In the genomic region with DNA sequence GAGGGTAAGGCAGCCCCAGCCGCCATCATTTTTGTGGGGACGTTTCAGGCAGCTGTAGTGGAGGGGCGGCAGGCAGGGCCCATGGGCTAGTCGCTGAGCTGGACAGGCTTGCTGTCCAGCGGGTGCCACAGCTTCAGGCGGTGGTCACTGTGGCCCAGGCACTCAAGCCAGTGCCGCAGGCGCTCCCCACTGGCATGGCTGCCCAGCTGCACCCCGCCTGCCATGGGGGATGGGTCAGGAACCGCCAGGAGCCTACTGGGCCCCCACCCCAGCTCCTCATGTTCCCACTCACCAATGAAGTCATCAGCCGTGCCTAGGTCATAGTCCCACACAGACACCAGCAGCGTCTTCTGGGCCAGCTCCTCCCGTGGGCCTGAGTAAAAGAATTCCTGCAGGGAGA, we compare ENCODE assay signal across 20 cellular contexts. TPM values are rescaled to one million over a fixed set of nuclear protein-coding genes. Genes with fewer than 3 reads are reported as not detected.
A peak's percentile ranks its signal among the peaks of the same experiment; 100 is the strongest.
DNase-seq lines count a peak whose midpoint lies in the region; ATAC-seq and TF ChIP-seq lines count a peak whose summit lies in the region.
"Had no signal": no experiment of that assay in that cellular context is flagged by ENCODE, and none has a peak within 500 bp of the region (broad histone marks: within the 10 kb centered on the region; RNA-seq: fewer than 3 reads in every experiment).

No MANE protein-coding gene starts in this region.

- intact Hi-C loops in OCI-LY7 (cut with micrococcal nuclease; ENCODE audit: unreplicated experiment), result no loop called here

- H3K9me2 ChIP-seq in OCI-LY7 (ENCODE audit: insufficient read depth, low read length) (no peaks in the 10 kb centered on the region), SK-N-SH (no peaks in the 10 kb centered on the region)

- no peak for TF ChIP-seq EP300 in SK-N-SH (IDR thresholded peaks at IDR 0.05; ENCODE audit: borderline replicate concordance in 1 of 2, low read depth in 1 of 2, low read length in 1 of 2)

- no peaks in the 10 kb centered on the region; the same call in 1 of the 2 replicates for H4K20me1 ChIP-seq in OCI-LY7 (ENCODE audit: insufficient read depth, low read length)
- peaks cover 2% of the 10 kb centered on the region; the same call in 1 of the 2 replicates for H4K20me1 ChIP-seq in SK-N-SH (ENCODE audit: insufficient read depth)

- no peaks in the 10 kb centered on the region for H3F3A ChIP-seq in SK-N-SH (replicated peaks; ENCODE audit: insufficient read depth)

- DNase-seq in T-helper 1 cell (no peak), OCI-LY7 (ENCODE audit: low spot score) (no peak), SK-N-SH (no peak), kidney tubule cell (ENCODE audit: low spot score) (no peak)
- DNase-seq in activated naive CD8-positive, alpha-beta T cell treated with anti-CD3 and anti-CD28 coated beads, Interleukin-2, amount 50 U/mL, for 24 hours, result no peak
- DNase-seq: activated gamma-delta T cell; BE2C; NCI-H1048; stimulated activated CD4-positive, alpha-beta T cell treated with anti-CD3 and anti-CD28 coated beads, Interleukin-4, amount 100 ng/mL, for 1 hour; testis had no signal

- H3K79me2 ChIP-seq in OCI-LY7 (ENCODE audit: insufficient read depth, low read depth, low read length) (peaks cover 8% of the 10 kb centered on the region), SK-N-SH (ENCODE audit: insufficient read depth) (peaks cover 7% of the 10 kb centered on the region)
- H3K79me2 ChIP-seq: parathyroid adenoma had no signal

- no peak overlapping the region for H3K4me3 ChIP-seq in OCI-LY7 (ENCODE audit: low read depth, low read length, poor library complexity, severe bottlenecking)
- H3K4me3 ChIP-seq in neutrophil (ENCODE audit: low read depth in 1 of 2, low read length in 1 of 2), result no peak overlapping the region
- no peak overlapping the region for H3K4me3 ChIP-seq in SK-N-SH (ENCODE audit: low read depth in 2 of 2, low read length in 1 of 2)
- H3K4me3 ChIP-seq: esophagus muscularis mucosa, testis had no signal

- H3K27ac Mint-ChIP-seq in T-helper 1 cell treated with Interleukin-12 subunit alpha and Interleukin-12 subunit beta and Interleukin-4 antibody, amounts not matched to agents 30 μg/mL and 1 μg/mL, for 36 hours, result peak overlapping the region; percentile 98
- peak overlapping the region; percentile 73 for H3K27ac Mint-ChIP-seq in activated naive CD8-positive, alpha-beta T cell treated with anti-CD3 and anti-CD28 coated beads, Interleukin-2, amount 50 U/mL, for 24 hours

- H2AFZ ChIP-seq in OCI-LY7 (ENCODE audit: low read length) (no peak overlapping the region), SK-N-SH (ENCODE audit: low read depth) (no peak overlapping the region)
- H2AFZ ChIP-seq: parathyroid adenoma had no signal

- H3K36me3 Mint-ChIP-seq in T-helper 1 cell treated with Interleukin-12 subunit alpha and Interleukin-12 subunit beta and Interleukin-4 antibody, amounts not matched to agents 30 μg/mL and 1 μg/mL, for 36 hours (ENCODE audit: low read depth), result peaks cover 28% of the 10 kb centered on the region
- H3K36me3 Mint-ChIP-seq in activated naive CD8-positive, alpha-beta T cell treated with anti-CD3 and anti-CD28 coated beads, Interleukin-2, amount 50 U/mL, for 24 hours (ENCODE audit: low read depth), result peaks cover 28% of the 10 kb centered on the region

- H3K4me1 ChIP-seq in OCI-LY7 (ENCODE audit: insufficient read depth, low read length, poor library complexity, severe bottlenecking) (peaks cover 43% of the 10 kb centered on the region), neutrophil (ENCODE audit: control insufficient read depth in 1 of 2, insufficient read depth in 1 of 2, low read depth in 1 of 2, low read length in 1 of 2) (peaks cover 13 to 14% of the 10 kb centered on the region in 2 experiments), SK-N-SH (ENCODE audit: control insufficient read depth in 1 of 2, insufficient read depth in 2 of 2, low read depth in 1 of 2, low read length in 1 of 2) (peaks cover 1 to 4% of the 10 kb centered on the region in 2 experiments; a peak in 3 of 4 replicates)
- H3K4me1 ChIP-seq: BE2C had no signal

- H3K9me3 Mint-ChIP-seq in T-helper 1 cell treated with Interleukin-12 subunit alpha and Interleukin-12 subunit beta and Interleukin-4 antibody, amounts not matched to agents 30 μg/mL and 1 μg/mL, for 36 hours, result no peaks in the 10 kb centered on the region
- no peaks in the 10 kb centered on the region for H3K9me3 Mint-ChIP-seq in activated naive CD8-positive, alpha-beta T cell treated with anti-CD3 and anti-CD28 coated beads, Interleukin-2, amount 50 U/mL, for 24 hours
- H3K9me3 Mint-ChIP-seq: IgD-negative memory B cell had no signal

- POLR2A ChIA-PET in OCI-LY7 (lab: Charles Lee) (no interaction called here), SK-N-SH (lab: Yijun Ruan, JAX) (no interaction called here)

- H3K4me3 Mint-ChIP-seq in T-helper 1 cell treated with Interleukin-12 subunit alpha and Interleukin-12 subunit beta and Interleukin-4 antibody, amounts not matched to agents 30 μg/mL and 1 μg/mL, for 36 hours, result no peak overlapping the region
- H3K4me3 Mint-ChIP-seq in activated naive CD8-positive, alpha-beta T cell treated with anti-CD3 and anti-CD28 coated beads, Interleukin-2, amount 50 U/mL, for 24 hours, result no peak overlapping the region

- H3K27ac ChIP-seq in OCI-LY7 (ENCODE audit: low read depth, low read length, poor library complexity, severe bottlenecking), result peak overlapping the region; percentile 91
- H3K27ac ChIP-seq in neutrophil, result peak overlapping the region; percentile 80
- no peak overlapping the region for H3K27ac ChIP-seq in SK-N-SH (ENCODE audit: low read depth in 2 of 2, low read length in 1 of 2)
- H3K27ac ChIP-seq: parathyroid adenoma, testis had no signal

- H3K36me3 ChIP-seq in OCI-LY7 (ENCODE audit: insufficient read depth, low read length) (peaks cover 57% of the 10 kb centered on the region), neutrophil (peaks cover 38% of the 10 kb centered on the region), SK-N-SH (replicated peaks in 1 of 2; ENCODE audit: control insufficient read depth in 1 of 2, insufficient read depth in 2 of 2, low read length in 1 of 2) (peaks cover 5 to 42% of the 10 kb centered on the region in 2 experiments)

- peaks cover 31% of the 10 kb centered on the region for H3K4me1 Mint-ChIP-seq in T-helper 1 cell treated with Interleukin-12 subunit alpha and Interleukin-12 subunit beta and Interleukin-4 antibody, amounts not matched to agents 30 μg/mL and 1 μg/mL, for 36 hours (ENCODE audit: low read depth)
- peaks cover 51% of the 10 kb centered on the region for H3K4me1 Mint-ChIP-seq in activated naive CD8-positive, alpha-beta T cell treated with anti-CD3 and anti-CD28 coated beads, Interleukin-2, amount 50 U/mL, for 24 hours

- TF ChIP-seq RAD21 in SK-N-SH (IDR thresholded peaks at IDR 0.05; ENCODE audit: low read length), result no peak

- no TSS peak for BruUV-seq in OCI-LY7 (replicated peaks; lab: Mats Ljungman, UMichigan)

- WGBS in SK-N-SH (ENCODE audit: low lambda C conversion rate), result 91% methylated on average over 9 of the region's 13 CpGs

- H3K27me3 Mint-ChIP-seq in T-helper 1 cell treated with Interleukin-12 subunit alpha and Interleukin-12 subunit beta and Interleukin-4 antibody, amounts not matched to agents 30 μg/mL and 1 μg/mL, for 36 hours (ENCODE audit: low read depth), result peaks cover 9% of the 10 kb centered on the region
- peaks cover 1% of the 10 kb centered on the region for H3K27me3 Mint-ChIP-seq in activated naive CD8-positive, alpha-beta T cell treated with anti-CD3 and anti-CD28 coated beads, Interleukin-2, amount 50 U/mL, for 24 hours

- H3K9me3 ChIP-seq in OCI-LY7 (ENCODE audit: low read length) (no peaks in the 10 kb centered on the region), neutrophil (no peaks in the 10 kb centered on the region), SK-N-SH (no peaks in the 10 kb centered on the region)
- H3K9me3 ChIP-seq: BE2C, esophagus muscularis mucosa, testis had no signal

- H3K9ac ChIP-seq in SK-N-SH, result no peak overlapping the region
- H3K9ac ChIP-seq: parathyroid adenoma had no signal

- H3K4me2 ChIP-seq in OCI-LY7 (ENCODE audit: low read length), result no peak overlapping the region
- H3K4me2 ChIP-seq in SK-N-SH, result no peak overlapping the region

- TF ChIP-seq CTCF in OCI-LY7 (conservative IDR thresholded peaks at IDR 0.05; ENCODE audit: low read length) (no peak), neutrophil (IDR thresholded peaks at IDR 0.05) (no peak), SK-N-SH (IDR thresholded peaks at IDR 0.05) (no peak)

- no peak for ATAC-seq in activated naive CD8-positive, alpha-beta T cell treated with anti-CD3 and anti-CD28 coated beads, Interleukin-2, amount 50 U/mL, for 24 hours
- no peak for ATAC-seq in GM18907 (IDR thresholded peaks at IDR 0.05; ENCODE audit: unreplicated experiment)

- CTCF ChIA-PET in OCI-LY7 (lab: Charles Lee; ENCODE audit: unreplicated experiment) (no interaction called here), SK-N-SH (lab: Yijun Ruan, JAX) (interaction anchor here (4.6 to 7.1 kb wide), 2 partner anchors 16 to 29 kb away, joined by 24 to 107 read pairs; a partner anchor contains a TSS)

- H3K27me3 ChIP-seq in neutrophil, result peaks cover 26% of the 10 kb centered on the region
- no peaks in the 10 kb centered on the region for H3K27me3 ChIP-seq in SK-N-SH (ENCODE audit: insufficient read depth)
- H3K27me3 ChIP-seq: BE2C, testis had no signal

RNA-seq across cellular contexts. Expression of a gene that starts 6.0 kb away (rescaled TPM):
- 257 and 283 TPM in 2 replicates for total RNA-seq in OCI-LY7 (2014; rRNA removed; shearing (Covaris generic))
- total RNA-seq in OCI-LY7 (2022), result 294 and 335 TPM in 2 replicates
- 220 and 278 TPM in 2 replicates for polyA plus RNA-seq in SK-N-SH (2012; rRNA removed)
- polyA plus RNA-seq in SK-N-SH (2012; cell fraction: cytosol; rRNA removed), result 107 and 138 TPM in 2 replicates
- 658 and 815 TPM in 2 replicates for polyA plus RNA-seq in SK-N-SH (2012; cell fraction: nucleus; rRNA removed)

RNA-seq across cellular contexts. Expression of a gene that starts 17.0 kb away (rescaled TPM):
- total RNA-seq in OCI-LY7 (2014; rRNA removed; shearing (Covaris generic)), result 14.4 and 20.4 TPM in 2 replicates
- total RNA-seq in OCI-LY7 (2022), result 31.7 and 35.4 TPM in 2 replicates
- 2.2 and 2.7 TPM in 2 replicates for polyA plus RNA-seq in SK-N-SH (2012; rRNA removed)
- 1.7 and 2.3 TPM in 2 replicates for polyA plus RNA-seq in SK-N-SH (2012; cell fraction: cytosol; rRNA removed)
- 10.3 and 23.0 TPM in 2 replicates for polyA plus RNA-seq in SK-N-SH (2012; cell fraction: nucleus; rRNA removed)

RNA-seq across cellular contexts. Expression of a gene that starts 26.8 kb away (rescaled TPM):
- 2.4 and 4.3 TPM in 2 replicates for total RNA-seq in OCI-LY7 (2014; rRNA removed; shearing (Covaris generic))
- 5.3 and 5.7 TPM in 2 replicates for total RNA-seq in OCI-LY7 (2022)
- not detected in 2 replicates for polyA plus RNA-seq in SK-N-SH (2012; rRNA removed)
- polyA plus RNA-seq in SK-N-SH (2012; cell fraction: cytosol; rRNA removed), result not detected in 2 replicates
- not detected in 2 replicates for polyA plus RNA-seq in SK-N-SH (2012; cell fraction: nucleus; rRNA removed)
- total RNA-seq: activated CD8-positive, alpha-beta memory T cell treated with anti-CD3 and anti-CD28 coated beads for 36 hours; dermis microvascular lymphatic vessel endothelial cell; esophagus muscularis mucosa; H1; liver had no signal
- polyA plus RNA-seq: IgD-negative memory B cell had no signal

RNA-seq across cellular contexts. Expression of a gene that starts 29.1 kb away (rescaled TPM):
- total RNA-seq in OCI-LY7 (2014; rRNA removed; shearing (Covaris generic)), result 1,251 and 1,604 TPM in 2 replicates
- 1,017 and 1,139 TPM in 2 replicates for total RNA-seq in OCI-LY7 (2022)
- polyA plus RNA-seq in SK-N-SH (2012; rRNA removed), result 488 and 745 TPM in 2 replicates
- 313 and 440 TPM in 2 replicates for polyA plus RNA-seq in SK-N-SH (2012; cell fraction: cytosol; rRNA removed)
- 348 and 460 TPM in 2 replicates for polyA plus RNA-seq in SK-N-SH (2012; cell fraction: nucleus; rRNA removed)

RNA-seq across cellular contexts. Expression of a gene that starts 37.8 kb away (rescaled TPM):
- total RNA-seq in OCI-LY7 (2014; rRNA removed; shearing (Covaris generic)), result 17.1 and 25.6 TPM in 2 replicates
- total RNA-seq in OCI-LY7 (2022), result 45.1 and 54.4 TPM in 2 replicates
- polyA plus RNA-seq in SK-N-SH (2012; rRNA removed), result not detected in 2 replicates
- polyA plus RNA-seq in SK-N-SH (2012; cell fraction: cytosol; rRNA removed), result not detected in 2 replicates
- not detected in 2 replicates for polyA plus RNA-seq in SK-N-SH (2012; cell fraction: nucleus; rRNA removed)
- total RNA-seq: dermis microvascular lymphatic vessel endothelial cell, esophagus muscularis mucosa, H1 had no signal

Comparison
In these comparisons a context has a peak if more than half of its experiments do, and no peak if none do; other contexts are left out.
1. H3K27ac ChIP-seq: peak in OCI-LY7 (single experiment) and neutrophil (single experiment); none in SK-N-SH (0 of 2).